ENCODE assay signal across 8 cellular contexts in the genomic region with DNA sequence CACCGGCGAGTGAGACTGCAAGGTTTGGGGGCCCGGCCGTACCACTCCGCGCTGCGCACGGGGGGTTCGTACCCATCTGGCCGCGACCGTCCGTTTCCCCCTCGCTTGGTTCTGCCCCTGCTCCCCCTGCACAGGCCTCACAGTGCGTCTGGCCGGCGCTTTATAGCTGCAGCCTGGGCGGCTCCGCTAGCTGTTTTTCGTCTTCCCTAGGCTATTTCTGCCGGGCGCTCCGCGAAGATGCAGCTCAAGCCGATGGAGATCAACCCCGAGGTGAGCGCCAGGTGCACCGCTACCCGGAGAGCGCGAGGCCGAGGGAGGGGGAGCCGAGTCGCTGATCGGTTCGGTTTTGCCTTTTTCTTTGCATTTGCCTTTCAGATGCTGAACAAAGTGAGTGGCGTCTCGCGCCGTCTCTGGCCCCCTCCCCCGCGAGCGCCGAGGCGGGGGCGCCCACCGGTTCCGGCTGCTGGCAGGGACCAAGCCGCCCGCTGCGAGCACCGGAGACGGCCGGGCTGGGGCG. TPM values are rescaled to one million over a fixed set of nuclear protein-coding genes. Genes with fewer than 3 reads are reported as not detected.
DNase-seq lines count a peak whose midpoint lies in the region; ATAC-seq and TF ChIP-seq lines count a peak whose summit lies in the region.

A gene (plus strand): TSS at position 189 of the 517 bp plus-strand sequence. CDS start 49 bp downstream, at position 238.

- BruUV-seq in Panc1 (replicated peaks; lab: Mats Ljungman, UMichigan) = no TSS peak

- peak within 1 kb of the TSS; percentile 88 for H3K4me3 ChIP-seq in BE2C (ENCODE audit: low read depth, low read length)
- H3K4me3 ChIP-seq in Panc1 (ENCODE audit: low read depth in 2 of 2, low read length in 2 of 2) = peak within 1 kb of the TSS; percentile 27 to 39

- H3K27ac ChIP-seq in Panc1 (ENCODE audit: low read length) = no peak within 1 kb of the TSS

- in situ Hi-C loops in Panc1 (cut with HindIII; ENCODE audit: low pct_unique_long_range_greater_than_20kb, low sequenced_read_pairs) = no loop called here

- H3K27me3 ChIP-seq in BE2C (no peaks in the 10 kb centered on the region), Panc1 (ENCODE audit: control insufficient read depth, insufficient read depth, low read length) (peaks cover 2% of the 10 kb centered on the region; the same call in 1 of the 2 replicates)

- POLR2A ChIA-PET in Panc1 (lab: Charles Lee) = no interaction called here

- peaks cover 48% of the 10 kb centered on the region for H3K36me3 ChIP-seq in BE2C
- H3K36me3 ChIP-seq in Panc1 (ENCODE audit: control insufficient read depth, insufficient read depth, low read length) = no peaks in the 10 kb centered on the region

- peak; percentile 71 for ATAC-seq in GM18909 (IDR thresholded peaks at IDR 0.05; ENCODE audit: poor library complexity, unreplicated experiment)
- no peak for ATAC-seq in Panc1
- no peak for ATAC-seq in GM18870 (IDR thresholded peaks at IDR 0.05; ENCODE audit: unreplicated experiment)

- intact Hi-C loops in Panc1 (cut with micrococcal nuclease; ENCODE audit: unreplicated experiment) = no loop called here

- CTCF ChIA-PET in Panc1 (lab: Charles Lee) = no interaction called here

- peak; percentile 97 for DNase-seq in BE2C
- DNase-seq in HS-5 (ENCODE audit: low read depth) = peak; percentile 54
- DNase-seq in Panc1 (ENCODE audit: low read depth, low spot score) = no peak
- peak; percentile 90 for DNase-seq in dedifferentiated amniotic fluid mesenchymal stem cell (ENCODE audit: extremely low spot score)
- peak; percentile 84 for DNase-seq in kidney tubule cell (ENCODE audit: low spot score)
- DNase-seq in stimulated activated CD8-positive, alpha-beta memory T cell treated with anti-CD3 and anti-CD28 coated beads, Interleukin-4, amount 100 ng/mL, for 48 hours = peak; percentile 39

- H3K9me3 ChIP-seq in BE2C = no peaks in the 10 kb centered on the region
- H3K9me3 ChIP-seq in Panc1 (ENCODE audit: control insufficient read depth, insufficient read depth, low read depth, low read length) = no peaks in the 10 kb centered on the region

- H3K4me1 ChIP-seq in BE2C (0 out of 2 replicates have a peak, but pooled peaks cover 2% of the 10 kb centered on the region), Panc1 (ENCODE audit: control insufficient read depth, insufficient read depth, low read length) (no peaks in the 10 kb centered on the region)

- TF ChIP-seq CTCF in BE2C (IDR thresholded peaks at IDR 0.05; ENCODE audit: low read depth, low read length) = no peak
- no peak for TF ChIP-seq CTCF in Panc1 (IDR thresholded peaks at IDR 0.05)

RNA-seq across cellular contexts. Expression of the gene that starts here (rescaled TPM):
- 904 TPM for polyA plus RNA-seq in BE2C (2012; ENCODE audit: insufficient read depth, insufficient read length, low read depth)
- total RNA-seq in Panc1 (2021; ENCODE audit: unreplicated experiment) = 0.74 TPM
- 0.53 TPM for polyA plus RNA-seq in Panc1 (2012; ENCODE audit: insufficient read length)
